ENCODE assay signal across 18 cellular contexts in the genomic region with DNA sequence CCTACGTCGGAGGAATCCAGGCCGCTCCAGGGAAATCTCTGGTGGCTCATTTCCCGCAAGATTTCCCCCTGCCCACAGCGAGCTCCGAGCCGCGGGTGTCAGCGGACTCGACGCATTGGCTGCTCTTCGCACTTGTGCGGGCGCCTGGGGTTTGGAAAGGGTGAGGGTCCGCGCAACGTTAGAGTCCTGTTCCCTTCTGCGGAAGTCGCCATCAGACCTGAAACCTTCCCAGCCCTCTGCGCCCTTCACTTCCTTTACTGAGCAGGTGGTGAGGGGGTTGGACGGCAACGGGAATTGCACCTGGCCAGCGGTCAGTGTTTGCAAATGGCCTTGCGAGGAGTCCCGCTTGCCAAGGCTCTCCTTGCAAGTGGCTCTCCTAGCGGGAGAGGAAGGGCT. TPM values are rescaled to one million over a fixed set of nuclear protein-coding genes. Genes with fewer than 3 reads are reported as not detected.
"Had no signal": no experiment of that assay in that cellular context is flagged by ENCODE, and none has a peak within 500 bp of the region (broad histone marks: within the 10 kb centered on the region; RNA-seq: fewer than 3 reads in every experiment).

No MANE protein-coding gene starts in this region.

- ATAC-seq: activated CD8-positive, alpha-beta memory T cell treated with anti-CD3 and anti-CD28 coated beads, Interleukin-2, amount 10 ng/mL, durations not matched to agents 7 days and 5 days; natural killer cell treated with Interleukin-12 subunit alpha and Interleukin-12 subunit beta and Interleukin-15 and Interleukin-18, amount 100 ng/mL, for 72 hours had no signal

- H3K79me2 ChIP-seq: hepatocyte had no signal

- H3K4me2 ChIP-seq: hepatocyte had no signal

- H2AFZ ChIP-seq: hepatocyte had no signal

- H3K27ac ChIP-seq: epithelial cell of prostate, gastroesophageal sphincter, hepatocyte, left ventricle myocardium inferior, thoracic aorta had no signal

- H3K4me1 ChIP-seq: left ventricle myocardium inferior had no signal

- FAIRE-seq: kidney had no signal

- H3K36me3 ChIP-seq: gastroesophageal sphincter, left ventricle myocardium inferior, thoracic aorta had no signal

- H3K4me3 ChIP-seq: gastroesophageal sphincter, hepatocyte, left ventricle myocardium inferior, thoracic aorta had no signal

- DNase-seq: activated CD4-positive, alpha-beta T cell treated with anti-CD3 and anti-CD28 coated beads, Interleukin-2, amount 50 U/mL, for 4 hours; activated CD4-positive, CD25-positive, alpha-beta regulatory T cell; activated CD8-positive, alpha-beta memory T cell treated with anti-CD3 and anti-CD28 coated beads, Interleukin-2, amount 10 ng/mL, durations not matched to agents 7 days and 5 days; activated effector memory CD4-positive, alpha-beta T cell treated with Interleukin-2 at 50 U/mL for 16 hours; activated T-cell treated with anti-CD3 and anti-CD28 coated beads, Interleukin-2, amount 50 U/mL, for 24 hours; central memory CD4-positive, alpha-beta T cell; cortex of kidney; effector CD8-positive, alpha-beta T cell; left ventricle myocardium inferior; stimulated activated CD4-positive, alpha-beta T cell treated with anti-CD3 and anti-CD28 coated beads, Interleukin-15, amount 100 ng/mL, for 24 hours; stimulated activated CD4-positive, alpha-beta T cell treated with anti-CD3 and anti-CD28 coated beads, Interleukin-4, amount 100 ng/mL, for 24 hours had no signal

- H3K9me3 ChIP-seq: gastroesophageal sphincter, left ventricle myocardium inferior, thoracic aorta had no signal

RNA-seq across cellular contexts. Expression of a gene that starts 8.4 kb away (rescaled TPM):
- total RNA-seq: activated CD8-positive, alpha-beta memory T cell treated with anti-CD3 and anti-CD28 coated beads, Interleukin-2, amount 10 ng/mL, durations not matched to agents 7 days and 5 days; gastroesophageal sphincter; hepatocyte; kidney; left ventricle myocardium inferior; natural killer cell treated with Interleukin-12 subunit alpha and Interleukin-12 subunit beta and Interleukin-15 and Interleukin-18, amount 100 ng/mL, for 72 hours; osteocyte; thoracic aorta had no signal
- polyA plus RNA-seq: hepatocyte had no signal
